In the genomic region with DNA sequence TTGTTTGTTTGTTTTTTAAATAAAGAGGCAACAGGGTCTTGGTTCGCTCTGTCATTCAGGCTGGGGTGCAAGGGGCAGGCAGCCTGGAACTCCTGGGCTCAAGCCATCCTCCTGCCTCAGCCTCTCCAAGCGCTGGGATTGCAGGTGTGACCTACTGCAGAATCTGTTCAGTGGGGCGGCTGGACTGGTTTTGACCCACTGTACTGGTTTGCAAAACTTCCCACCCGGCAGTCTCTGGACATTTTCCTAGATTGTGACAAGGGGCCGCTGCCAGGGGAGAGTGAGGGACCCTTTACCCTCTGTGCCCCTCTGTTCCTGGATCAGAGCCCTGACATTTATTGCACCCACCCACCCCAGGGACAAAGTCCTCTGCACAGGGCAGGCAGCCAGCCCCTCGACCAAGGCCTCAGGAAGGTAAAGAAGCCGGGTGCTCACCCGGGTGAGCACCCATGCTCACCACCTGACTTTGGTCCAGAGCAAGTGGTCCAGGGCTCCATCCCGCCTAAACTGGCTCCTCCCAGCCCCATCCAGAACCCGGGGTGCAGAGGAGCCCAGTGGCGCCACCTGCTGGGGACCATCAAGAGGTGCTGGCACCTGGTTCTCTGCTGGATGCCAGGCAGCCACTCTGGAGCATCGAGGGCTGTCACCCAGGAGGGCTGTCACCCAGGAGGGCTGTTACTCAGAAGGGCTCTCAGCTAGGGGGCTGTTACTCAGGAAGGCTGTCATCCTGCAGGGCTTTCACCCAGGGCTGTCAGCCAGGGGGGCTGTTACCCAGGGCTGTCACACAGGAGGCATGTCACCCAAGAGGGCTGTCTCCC, we compare ENCODE assay signal across 9 cellular contexts.
DNase-seq lines count a peak whose midpoint lies in the region.
"Had no signal": no experiment of that assay in that cellular context is flagged by ENCODE, and none has a peak within 500 bp of the region (broad histone marks: within the 10 kb centered on the region; RNA-seq: fewer than 3 reads in every experiment).

No MANE protein-coding gene starts in this region.

- H3K27ac Mint-ChIP-seq in activated T-cell treated with anti-CD3 and anti-CD28 coated beads, Interleukin-2, amount 50 U/mL, for 24 hours = no peak overlapping the region
- H3K27ac Mint-ChIP-seq: activated naive CD4-positive, alpha-beta T cell treated with anti-CD3 and anti-CD28 coated beads, Interleukin-2, amount 50 U/mL, for 24 hours had no signal

- no peaks in the 10 kb centered on the region for H3K36me3 Mint-ChIP-seq in activated T-cell treated with anti-CD3 and anti-CD28 coated beads, Interleukin-2, amount 50 U/mL, for 24 hours (ENCODE audit: low read depth)
- H3K36me3 Mint-ChIP-seq: activated naive CD4-positive, alpha-beta T cell treated with anti-CD3 and anti-CD28 coated beads, Interleukin-2, amount 50 U/mL, for 24 hours had no signal

- H3K27me3 Mint-ChIP-seq in activated T-cell treated with anti-CD3 and anti-CD28 coated beads, Interleukin-2, amount 50 U/mL, for 24 hours = no peaks in the 10 kb centered on the region
- H3K27me3 Mint-ChIP-seq: activated naive CD4-positive, alpha-beta T cell treated with anti-CD3 and anti-CD28 coated beads, Interleukin-2, amount 50 U/mL, for 24 hours had no signal

- no peak overlapping the region for H3K4me3 Mint-ChIP-seq in activated T-cell treated with anti-CD3 and anti-CD28 coated beads, Interleukin-2, amount 50 U/mL, for 24 hours
- H3K4me3 Mint-ChIP-seq: activated naive CD4-positive, alpha-beta T cell treated with anti-CD3 and anti-CD28 coated beads, Interleukin-2, amount 50 U/mL, for 24 hours had no signal

- H3K9me3 Mint-ChIP-seq in activated T-cell treated with anti-CD3 and anti-CD28 coated beads, Interleukin-2, amount 50 U/mL, for 24 hours = no peaks in the 10 kb centered on the region

- DNase-seq in activated CD4-positive, alpha-beta T cell treated with anti-CD3 and anti-CD28 coated beads for 24 hours (ENCODE audit: low read depth in 2 of 2) = peak; percentile 24 to 40
- no peak for DNase-seq in activated CD4-positive, alpha-beta T cell treated with anti-CD3 and anti-CD28 coated beads for 1 hour
- peak; percentile 4 for DNase-seq in NCI-H1105 (lab: John Stamatoyannopoulos, UW)
- DNase-seq in activated T-cell treated with anti-CD3 and anti-CD28 coated beads, Interleukin-2, amount 50 U/mL, for 24 hours = peak; percentile 58
- peak; percentile 12 for DNase-seq in iPS DF 19.7 (ENCODE audit: low read depth, low spot score)
- peak; percentile 30 for DNase-seq in stimulated activated CD8-positive, alpha-beta memory T cell treated with anti-CD3 and anti-CD28 coated beads, Interleukin-15, amount 100 ng/mL, for 24 hours (ENCODE audit: low read depth)
- DNase-seq in OCI-M2 (lab: John Stamatoyannopoulos, UW; ENCODE audit: unreplicated experiment) = no peak
- DNase-seq in mucosa of gallbladder (ENCODE audit: low spot score) = no peak

- H3K4me1 Mint-ChIP-seq in activated T-cell treated with anti-CD3 and anti-CD28 coated beads, Interleukin-2, amount 50 U/mL, for 24 hours (ENCODE audit: low read depth) = no peaks in the 10 kb centered on the region
- H3K4me1 Mint-ChIP-seq: activated naive CD4-positive, alpha-beta T cell treated with anti-CD3 and anti-CD28 coated beads, Interleukin-2, amount 50 U/mL, for 24 hours had no signal

Comparison
In these comparisons a context has a peak if more than half of its experiments do, and no peak if none do; other contexts are left out.
1. DNase-seq: peak in activated CD4-positive, alpha-beta T cell treated with anti-CD3 and anti-CD28 coated beads for 24 hours (2 of 2), NCI-H1105 (single experiment), activated T-cell treated with anti-CD3 and anti-CD28 coated beads, Interleukin-2, amount 50 U/mL, for 24 hours (single experiment), iPS DF 19.7 (single experiment) and stimulated activated CD8-positive, alpha-beta memory T cell treated with anti-CD3 and anti-CD28 coated beads, Interleukin-15, amount 100 ng/mL, for 24 hours (single experiment); none in activated CD4-positive, alpha-beta T cell treated with anti-CD3 and anti-CD28 coated beads for 1 hour (single experiment), OCI-M2 (single experiment) and mucosa of gallbladder (single experiment).